1 cellular context compared by ENCODE assay signal in genomic region chr5:126531543-126532120, GRCh38.
TF ChIP-seq lines count a peak whose summit lies in the region.

No MANE protein-coding gene starts in this region.

TF ChIP-seq in K562, 482 proteins besides CTCF, POLR2A, EP300 and RAD21 (continued from another document and continues in another):
- TF ChIP-seq, protein P1, sequence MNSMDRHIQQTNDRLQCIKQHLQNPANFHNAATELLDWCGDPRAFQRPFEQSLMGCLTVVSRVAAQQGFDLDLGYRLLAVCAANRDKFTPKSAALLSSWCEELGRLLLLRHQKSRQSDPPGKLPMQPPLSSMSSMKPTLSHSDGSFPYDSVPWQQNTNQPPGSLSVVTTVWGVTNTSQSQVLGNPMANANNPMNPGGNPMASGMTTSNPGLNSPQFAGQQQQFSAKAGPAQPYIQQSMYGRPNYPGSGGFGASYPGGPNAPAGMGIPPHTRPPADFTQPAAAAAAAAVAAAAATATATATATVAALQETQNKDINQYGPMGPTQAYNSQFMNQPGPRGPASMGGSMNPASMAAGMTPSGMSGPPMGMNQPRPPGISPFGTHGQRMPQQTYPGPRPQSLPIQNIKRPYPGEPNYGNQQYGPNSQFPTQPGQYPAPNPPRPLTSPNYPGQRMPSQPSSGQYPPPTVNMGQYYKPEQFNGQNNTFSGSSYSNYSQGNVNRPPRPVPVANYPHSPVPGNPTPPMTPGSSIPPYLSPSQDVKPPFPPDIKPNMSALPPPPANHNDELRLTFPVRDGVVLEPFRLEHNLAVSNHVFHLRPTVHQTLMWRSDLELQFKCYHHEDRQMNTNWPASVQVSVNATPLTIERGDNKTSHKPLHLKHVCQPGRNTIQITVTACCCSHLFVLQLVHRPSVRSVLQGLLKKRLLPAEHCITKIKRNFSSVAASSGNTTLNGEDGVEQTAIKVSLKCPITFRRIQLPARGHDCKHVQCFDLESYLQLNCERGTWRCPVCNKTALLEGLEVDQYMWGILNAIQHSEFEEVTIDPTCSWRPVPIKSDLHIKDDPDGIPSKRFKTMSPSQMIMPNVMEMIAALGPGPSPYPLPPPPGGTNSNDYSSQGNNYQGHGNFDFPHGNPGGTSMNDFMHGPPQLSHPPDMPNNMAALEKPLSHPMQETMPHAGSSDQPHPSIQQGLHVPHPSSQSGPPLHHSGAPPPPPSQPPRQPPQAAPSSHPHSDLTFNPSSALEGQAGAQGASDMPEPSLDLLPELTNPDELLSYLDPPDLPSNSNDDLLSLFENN (IDR thresholded peaks at IDR 0.05; ENCODE audit: low read depth in 2 of 2, low read length in 2 of 2) = peak in 1 of 2 experiments; percentile 60; a peak in 1 of 4 replicates
- TF ChIP-seq ZNF217 (CRISPR knock-in tag; IDR thresholded peaks at IDR 0.05) (no peak), GATAD2A (IDR thresholded peaks at IDR 0.05) (no peak), MEIS2 (IDR thresholded peaks at IDR 0.05; ENCODE audit: partially characterized antibody) (peak; percentile 41), SMARCC2 (IDR thresholded peaks at IDR 0.05; ENCODE audit: low read depth) (0 out of 2 replicates have a peak, but pooled peaks have one; percentile 58), TCF3 (CRISPR knock-in tag; IDR thresholded peaks at IDR 0.05) (peak; percentile 90), CEBPG (CRISPR knock-in tag; IDR thresholded peaks at IDR 0.05) (no peak), CEBPG (tag; conservative IDR thresholded peaks at IDR 0.05 in 1 of 2, IDR thresholded peaks at IDR 0.05 in 1 of 2) (no peak), SUPT5H (IDR thresholded peaks at IDR 0.05) (no peak), ZHX1 (conservative IDR thresholded peaks at IDR 0.05; ENCODE audit: low read length) (no peak), TAL1 (IDR thresholded peaks at IDR 0.05) (peak; percentile 83), FOXA3 (CRISPR knock-in tag; conservative IDR thresholded peaks at IDR 0.05 in 1 of 2, IDR thresholded peaks at IDR 0.05 in 1 of 2) (peak in 1 of 2 experiments; percentile 77; a peak in 2 of 4 replicates), IRF1 (CRISPR knock-in tag; IDR thresholded peaks at IDR 0.05; ENCODE audit: borderline replicate concordance) (no peak), CREM (IDR thresholded peaks at IDR 0.05; ENCODE audit: low read depth) (0 out of 2 replicates have a peak, but pooled peaks have one; percentile 24), FOXK2 (conservative IDR thresholded peaks at IDR 0.05 in 1 of 2, IDR thresholded peaks at IDR 0.05 in 1 of 2; ENCODE audit: low read depth in 2 of 2) (peak; percentile 34 to 41; a peak in 2 of 4 replicates), ZNF41 (CRISPR knock-in tag; conservative IDR thresholded peaks at IDR 0.05) (no peak), HDAC6 (IDR thresholded peaks at IDR 0.05; ENCODE audit: low read depth, low read length) (no peak), SMAD1 (IDR thresholded peaks at IDR 0.05; ENCODE audit: low read depth, low read length, partially characterized antibody) (peak; percentile 67), SETDB1 (IDR thresholded peaks at IDR 0.05; ENCODE audit: low read length) (no peak), CREB1 (IDR thresholded peaks at IDR 0.05) (peak; percentile 42; the same call in 1 of the 2 replicates), CREB1 (CRISPR knock-in tag; IDR thresholded peaks at IDR 0.05) (no peak), EHMT2 (IDR thresholded peaks at IDR 0.05) (peak; percentile 33; the same call in 1 of the 2 replicates), NFYB (IDR thresholded peaks at IDR 0.05; ENCODE audit: extremely low read depth, insufficient read length) (no peak), ATF1 (CRISPR knock-in tag; IDR thresholded peaks at IDR 0.05) (no peak), ATF1 (tag; IDR thresholded peaks at IDR 0.05) (no peak), PML (IDR thresholded peaks at IDR 0.05; ENCODE audit: low read length) (peak; percentile 62), BHLHE40 (IDR thresholded peaks at IDR 0.05; ENCODE audit: low read length) (no peak), DPF2 (IDR thresholded peaks at IDR 0.05) (peak; percentile 88), BCOR (IDR thresholded peaks at IDR 0.05) (no peak), HMBOX1 (IDR thresholded peaks at IDR 0.05) (peak; percentile 86), ZEB2 (IDR thresholded peaks at IDR 0.05) (0 out of 2 replicates have a peak, but pooled peaks have one; percentile 39), CBX3 (IDR thresholded peaks at IDR 0.05; ENCODE audit: borderline replicate concordance in 1 of 2, low read length in 2 of 2) (0 out of 3 replicates have a peak, but pooled peaks of 1 of the 2 experiments have one; percentile 30), ARID3A (IDR thresholded peaks at IDR 0.05; ENCODE audit: borderline replicate concordance, low read depth, low read length) (0 out of 2 replicates have a peak, but pooled peaks have one; percentile 44), ZNF253 (CRISPR knock-in tag; conservative IDR thresholded peaks at IDR 0.05) (no peak), RAD51 (IDR thresholded peaks at IDR 0.05; ENCODE audit: borderline replicate concordance, low read depth) (no peak), FOXM1 (IDR thresholded peaks at IDR 0.05; ENCODE audit: low read depth) (peak; percentile 42; the same call in 1 of the 2 replicates), FOXM1 (CRISPR knock-in tag; IDR thresholded peaks at IDR 0.05; ENCODE audit: low read depth) (no peak), RCOR1 (IDR thresholded peaks at IDR 0.05; ENCODE audit: borderline replicate concordance in 1 of 2, low read depth in 2 of 2, low read length in 2 of 2) (peak in 1 of 2 experiments; percentile 31; a peak in 1 of 4 replicates), SMARCE1 (IDR thresholded peaks at IDR 0.05) (peak; percentile 78; the same call in 1 of the 2 replicates), MNT (conservative IDR thresholded peaks at IDR 0.05) (peak in 1 of 2 experiments; percentile 29; a peak in 1 of 4 replicates), GATA2 (CRISPR knock-in tag; IDR thresholded peaks at IDR 0.05) (peak; percentile 56), ARID2 (IDR thresholded peaks at IDR 0.05) (no peak), PHB (CRISPR knock-in tag; IDR thresholded peaks at IDR 0.05) (no peak), KDM1A (IDR thresholded peaks at IDR 0.05) (peak; percentile 79; a peak in 3 of 4 replicates), YY1 (IDR thresholded peaks at IDR 0.05; ENCODE audit: borderline replicate concordance in 1 of 3, control insufficient read depth in 1 of 3, extremely low read depth in 1 of 3, insufficient read depth in 3 of 3, insufficient read length in 1 of 3, insufficient replicate concordance in 2 of 3, low read depth in 1 of 3, low read length in 2 of 3) (peak in 1 of 3 experiments; percentile 47), HSF4 (CRISPR knock-in tag; IDR thresholded peaks at IDR 0.05; ENCODE audit: borderline replicate concordance) (no peak), CAMTA2 (CRISPR knock-in tag; conservative IDR thresholded peaks at IDR 0.05) (no peak), SMARCB1 (IDR thresholded peaks at IDR 0.05; ENCODE audit: insufficient read length, low read depth) (peak; percentile 80), TRIM24 (IDR thresholded peaks at IDR 0.05) (peak in 1 of 2 experiments; percentile 69; a peak in 3 of 4 replicates), POLR3A (IDR thresholded peaks at IDR 0.05; ENCODE audit: borderline replicate concordance, extremely low read depth, insufficient read depth, insufficient read length) (no peak), ZNF143 (CRISPR knock-in tag; IDR thresholded peaks at IDR 0.05) (no peak)
- TF ChIP-seq, protein P2, sequence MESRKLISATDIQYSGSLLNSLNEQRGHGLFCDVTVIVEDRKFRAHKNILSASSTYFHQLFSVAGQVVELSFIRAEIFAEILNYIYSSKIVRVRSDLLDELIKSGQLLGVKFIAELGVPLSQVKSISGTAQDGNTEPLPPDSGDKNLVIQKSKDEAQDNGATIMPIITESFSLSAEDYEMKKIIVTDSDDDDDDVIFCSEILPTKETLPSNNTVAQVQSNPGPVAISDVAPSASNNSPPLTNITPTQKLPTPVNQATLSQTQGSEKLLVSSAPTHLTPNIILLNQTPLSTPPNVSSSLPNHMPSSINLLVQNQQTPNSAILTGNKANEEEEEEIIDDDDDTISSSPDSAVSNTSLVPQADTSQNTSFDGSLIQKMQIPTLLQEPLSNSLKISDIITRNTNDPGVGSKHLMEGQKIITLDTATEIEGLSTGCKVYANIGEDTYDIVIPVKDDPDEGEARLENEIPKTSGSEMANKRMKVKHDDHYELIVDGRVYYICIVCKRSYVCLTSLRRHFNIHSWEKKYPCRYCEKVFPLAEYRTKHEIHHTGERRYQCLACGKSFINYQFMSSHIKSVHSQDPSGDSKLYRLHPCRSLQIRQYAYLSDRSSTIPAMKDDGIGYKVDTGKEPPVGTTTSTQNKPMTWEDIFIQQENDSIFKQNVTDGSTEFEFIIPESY (CRISPR knock-in tag; IDR thresholded peaks at IDR 0.05) = 0 out of 2 replicates have a peak, but pooled peaks have one; percentile 21
- TF ChIP-seq, protein P3, sequence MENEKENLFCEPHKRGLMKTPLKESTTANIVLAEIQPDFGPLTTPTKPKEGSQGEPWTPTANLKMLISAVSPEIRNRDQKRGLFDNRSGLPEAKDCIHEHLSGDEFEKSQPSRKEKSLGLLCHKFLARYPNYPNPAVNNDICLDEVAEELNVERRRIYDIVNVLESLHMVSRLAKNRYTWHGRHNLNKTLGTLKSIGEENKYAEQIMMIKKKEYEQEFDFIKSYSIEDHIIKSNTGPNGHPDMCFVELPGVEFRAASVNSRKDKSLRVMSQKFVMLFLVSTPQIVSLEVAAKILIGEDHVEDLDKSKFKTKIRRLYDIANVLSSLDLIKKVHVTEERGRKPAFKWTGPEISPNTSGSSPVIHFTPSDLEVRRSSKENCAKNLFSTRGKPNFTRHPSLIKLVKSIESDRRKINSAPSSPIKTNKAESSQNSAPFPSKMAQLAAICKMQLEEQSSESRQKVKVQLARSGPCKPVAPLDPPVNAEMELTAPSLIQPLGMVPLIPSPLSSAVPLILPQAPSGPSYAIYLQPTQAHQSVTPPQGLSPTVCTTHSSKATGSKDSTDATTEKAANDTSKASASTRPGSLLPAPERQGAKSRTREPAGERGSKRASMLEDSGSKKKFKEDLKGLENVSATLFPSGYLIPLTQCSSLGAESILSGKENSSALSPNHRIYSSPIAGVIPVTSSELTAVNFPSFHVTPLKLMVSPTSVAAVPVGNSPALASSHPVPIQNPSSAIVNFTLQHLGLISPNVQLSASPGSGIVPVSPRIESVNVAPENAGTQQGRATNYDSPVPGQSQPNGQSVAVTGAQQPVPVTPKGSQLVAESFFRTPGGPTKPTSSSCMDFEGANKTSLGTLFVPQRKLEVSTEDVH (IDR thresholded peaks at IDR 0.05; ENCODE audit: low read depth, partially characterized antibody) = no peak
